ENCODE assay signal across 23 cellular contexts in the genomic region with DNA sequence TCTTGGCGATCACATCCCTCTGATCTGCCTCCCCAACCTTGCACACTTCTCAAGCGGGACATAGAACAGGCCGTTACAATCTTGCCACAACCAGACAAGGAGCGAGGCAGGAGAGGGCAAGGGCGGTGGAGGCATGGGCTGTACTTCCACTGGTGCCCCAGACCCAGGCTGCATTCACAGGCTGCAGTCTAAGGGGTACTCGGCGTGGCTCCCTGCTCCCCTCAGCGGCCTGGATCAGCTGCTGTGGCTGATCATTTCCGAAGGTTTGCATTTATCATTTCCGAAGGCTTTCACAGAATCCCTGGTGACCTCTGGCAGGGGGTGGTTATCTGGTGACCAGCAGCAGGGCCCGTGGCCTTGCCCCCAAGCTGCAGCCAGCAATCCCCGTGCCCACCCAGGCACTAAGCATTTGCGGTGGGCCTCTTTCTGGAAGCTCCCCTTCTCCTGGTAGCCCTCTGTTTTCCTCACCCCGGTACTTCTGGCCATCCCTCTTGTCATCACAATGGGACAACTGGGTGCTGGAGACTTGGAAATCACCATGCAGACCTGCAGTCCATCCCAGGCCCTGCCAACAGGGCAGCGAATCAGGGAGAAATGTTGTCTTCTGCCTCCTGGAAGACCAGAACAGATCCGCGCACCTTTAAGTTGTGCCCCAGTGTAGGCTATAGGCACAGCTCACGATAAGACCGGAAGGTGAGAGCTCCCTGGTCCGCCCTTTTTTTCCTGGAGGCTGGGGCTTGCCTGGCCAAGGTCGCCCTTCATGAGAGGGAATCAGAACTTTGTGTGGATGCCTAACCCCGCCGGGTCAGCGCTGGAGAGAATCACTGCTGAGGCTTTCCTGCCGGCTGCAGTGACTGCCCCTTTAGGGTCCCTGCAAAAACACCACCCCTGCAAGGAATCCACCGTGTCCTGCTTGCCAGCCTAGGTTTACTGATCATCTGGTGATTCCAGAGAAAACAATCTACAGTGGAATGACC.
A peak's percentile ranks its signal among the peaks of the same experiment; 100 is the strongest.
DNase-seq lines count a peak whose midpoint lies in the region; ATAC-seq, FAIRE-seq and TF ChIP-seq lines count a peak whose summit lies in the region.
"Had no signal": no experiment of that assay in that cellular context is flagged by ENCODE, and none has a peak within 500 bp of the region (broad histone marks: within the 10 kb centered on the region; RNA-seq: fewer than 3 reads in every experiment).

No MANE protein-coding gene starts in this region.

- no peak overlapping the region for H3K4me3 ChIP-seq in heart right ventricle
- no peak overlapping the region for H3K4me3 ChIP-seq in kidney (ENCODE audit: low read length in 2 of 2)
- H3K4me3 ChIP-seq in spleen, result no peak overlapping the region
- H3K4me3 ChIP-seq in Peyer's patch, result no peak overlapping the region
- H3K4me3 ChIP-seq: BLaER1, GM12878, GM23338 had no signal

- no peak overlapping the region for H3K9ac ChIP-seq in kidney (ENCODE audit: low read length in 2 of 2)
- H3K9ac ChIP-seq: BLaER1 had no signal

- 72 to 73% methylated on average over 26 of the region's 26 CpGs for WGBS in heart right ventricle, 2 donors
- 71 to 82% (median 75%) methylated on average over 17 to 26 of the region's 26 CpGs for WGBS in spleen, 5 donors

- H3K27me3 ChIP-seq in heart right ventricle (peaks cover 0 to 5% (median 0%) of the 10 kb centered on the region in 7 donors), spleen (replicated peaks in 1 of 7) (no peaks in the 10 kb centered on the region), Peyer's patch (no peaks in the 10 kb centered on the region)
- H3K27me3 ChIP-seq: BLaER1 had no signal

- in situ Hi-C loops in KBM-7 (cut with MboI; ENCODE audit: low pct_unique_long_range_greater_than_20kb, low sequenced_read_pairs), result no loop called here

- no peak for TF ChIP-seq CTCF in heart right ventricle (IDR thresholded peaks at IDR 0.05)
- TF ChIP-seq CTCF in kidney (IDR thresholded peaks at IDR 0.05; ENCODE audit: borderline replicate concordance, extremely low read depth, insufficient read depth), result no peak
- no peak for TF ChIP-seq CTCF in spleen (IDR thresholded peaks at IDR 0.05 in 8 of 11, conservative IDR thresholded peaks at IDR 0.05 in 3 of 11)
- TF ChIP-seq CTCF in Peyer's patch (IDR thresholded peaks at IDR 0.05), result no peak

- intact Hi-C loops in cardiac septum (cut with DNase I) (no loop called here), heart right ventricle (cut with DNase I) (no loop called here), kidney (cut with DNase I) (no loop called here), spleen (cut with DNase I; ENCODE audit: low total_unique reads) (no loop called here)

- DNase-seq in cardiac septum (ENCODE audit: low spot score) (peak; percentile 69), heart right ventricle (no peak), kidney (peak; percentile 44), spleen (peak; percentile 57), Peyer's patch (no peak), KBM-7 (no peak), pons (ENCODE audit: low spot score) (no peak)
- no peak for DNase-seq in activated CD4-positive, alpha-beta T cell treated with anti-CD3 and anti-CD28 coated beads, Interleukin-2, amount 50 U/mL, for 48 hours
- DNase-seq: Caco-2; CD4-positive, CD25-positive, alpha-beta regulatory T cell; CD8-positive, alpha-beta T cell; DMS153; DND-41; GDM1; H9 had no signal

- H3K4me1 ChIP-seq in heart right ventricle (no peaks in the 10 kb centered on the region), kidney (ENCODE audit: control insufficient read depth in 1 of 2, insufficient read depth in 1 of 2, low read depth in 1 of 2, low read length in 2 of 2) (no peaks in the 10 kb centered on the region), spleen (no peaks in the 10 kb centered on the region), Peyer's patch (no peaks in the 10 kb centered on the region)
- H3K4me1 ChIP-seq: BLaER1, Caco-2 had no signal

- H3K27ac ChIP-seq in heart right ventricle (no peak overlapping the region), kidney (ENCODE audit: low read depth in 2 of 2, low read length in 2 of 2) (no peak overlapping the region), spleen (no peak overlapping the region), Peyer's patch (no peak overlapping the region)
- H3K27ac ChIP-seq: 22Rv1, BLaER1, C4-2B had no signal

- ATAC-seq in heart right ventricle, result no peak
- ATAC-seq: CD8-positive, alpha-beta T cell; GM12878; GM23338; HCT116 had no signal

- FAIRE-seq in kidney (lab: Jason Lieb, UNC), result no peak
- FAIRE-seq: A204.1, GM12878, GM19239 had no signal

- TF ChIP-seq POLR2A in spleen (IDR thresholded peaks at IDR 0.05), result no peak
- no peak for TF ChIP-seq POLR2A in Peyer's patch (IDR thresholded peaks at IDR 0.05)

- H3K36me3 ChIP-seq in heart right ventricle (no peaks in the 10 kb centered on the region), kidney (ENCODE audit: control insufficient read depth in 1 of 2, insufficient read depth in 2 of 2, low read length in 2 of 2) (no peaks in the 10 kb centered on the region), spleen (no peaks in the 10 kb centered on the region), Peyer's patch (no peaks in the 10 kb centered on the region)
- H3K36me3 ChIP-seq: BLaER1 had no signal

- peaks cover 0 to 33% (median 0%) of the 10 kb centered on the region in 11 donors for H3K9me3 ChIP-seq in heart right ventricle
- no peaks in the 10 kb centered on the region for H3K9me3 ChIP-seq in kidney (ENCODE audit: control insufficient read depth in 1 of 2, low read length in 2 of 2)
- H3K9me3 ChIP-seq in spleen, result peaks cover 0 to 95% (median 64%) of the 10 kb centered on the region in 8 donors
- peaks cover 0 to 7% (median 0%) of the 10 kb centered on the region in 4 donors for H3K9me3 ChIP-seq in Peyer's patch
- H3K9me3 ChIP-seq: Caco-2 had no signal

Comparison
In these comparisons a context has a peak if more than half of its experiments do, and no peak if none do; other contexts are left out.
1. DNase-seq: peak in cardiac septum (single experiment), kidney (single experiment) and spleen (single experiment); none in heart right ventricle (0 of 2), activated CD4-positive, alpha-beta T cell treated with anti-CD3 and anti-CD28 coated beads, Interleukin-2, amount 50 U/mL, for 48 hours (0 of 2), Peyer's patch (0 of 3), KBM-7 (single experiment) and pons (single experiment).